ENCODE assay signal across 8 cellular contexts in genomic region chr21:45471229-45472052, GRCh38.
DNase-seq lines count a peak whose midpoint lies in the region; FAIRE-seq and TF ChIP-seq lines count a peak whose summit lies in the region.

No MANE protein-coding gene starts in this region.

- DNase-seq in H54 (ENCODE audit: insufficient read length, low spot score) (peak; percentile 90), amniotic stem cell (lab: John Stamatoyannopoulos, UW) (peak; percentile 71), hepatocyte (ENCODE audit: low spot score) (peak; percentile 75), smooth muscle cell of the brain vasculature (ENCODE audit: low read depth, low spot score) (peak; percentile 73), NCI-H146 (lab: John Stamatoyannopoulos, UW) (no peak), 8988T (no peak), GM13976 (ENCODE audit: low spot score) (no peak), NCI-H69 (lab: John Stamatoyannopoulos, UW) (no peak)

- no peak for FAIRE-seq in H54 (lab: Jason Lieb, UNC)

- no peaks in the 10 kb centered on the region for H3K9me2 ChIP-seq in hepatocyte (replicated peaks; ENCODE audit: insufficient read depth)

- no peak for TF ChIP-seq POLR2A in H54 (IDR thresholded peaks at IDR 0.05; ENCODE audit: low read depth, low read length)

- in situ Hi-C loops in GM13976 (cut with MboI; ENCODE audit: low sequenced_read_pairs, unreplicated experiment): no loop called here

- no peaks in the 10 kb centered on the region for H3K27me3 ChIP-seq in hepatocyte

- 29% methylated on average over 26 of the region's 26 CpGs for WGBS in hepatocyte (ENCODE audit: low lambda C conversion rate, missing lambda C conversion rate)

- no peaks in the 10 kb centered on the region for H3K9me3 ChIP-seq in hepatocyte (ENCODE audit: low read depth)

- TF ChIP-seq CTCF in hepatocyte (IDR thresholded peaks at IDR 0.05; ENCODE audit: poor library complexity): no peak
- no peak for TF ChIP-seq CTCF in GM13976 (IDR thresholded peaks at IDR 0.05; ENCODE audit: borderline replicate concordance, control extremely low read depth, extremely low read depth, insufficient read depth, missing control alignments)

- no peaks in the 10 kb centered on the region for H3K36me3 ChIP-seq in hepatocyte (replicated peaks; ENCODE audit: insufficient read depth, low read depth)

- peak overlapping the region; percentile 86 for H3K27ac ChIP-seq in hepatocyte

- H3K4me2 ChIP-seq in hepatocyte: peak overlapping the region; percentile 69

- H3K79me2 ChIP-seq in hepatocyte: peaks cover 4% of the 10 kb centered on the region

- H3K4me1 ChIP-seq in hepatocyte (ENCODE audit: insufficient read depth): peaks cover 36% of the 10 kb centered on the region

- no peak overlapping the region for H2AFZ ChIP-seq in hepatocyte

- H3K4me3 ChIP-seq in hepatocyte: no peak overlapping the region

- no peaks in the 10 kb centered on the region for H4K20me1 ChIP-seq in hepatocyte (ENCODE audit: insufficient read depth, poor library complexity, severe bottlenecking)

Comparison
In these comparisons a context has a peak if more than half of its experiments do, and no peak if none do; other contexts are left out.
1. DNase-seq: peak in H54 (single experiment), amniotic stem cell (single experiment), hepatocyte (single experiment) and smooth muscle cell of the brain vasculature (single experiment); none in NCI-H146 (single experiment), 8988T (single experiment), GM13976 (single experiment) and NCI-H69 (single experiment).